In genomic region chr10:110841767-110842267, GRCh38 we compare ENCODE assay signal across 10 cellular contexts. TPM values are rescaled to one million over a fixed set of nuclear protein-coding genes. Genes with fewer than 3 reads are reported as not detected.
A peak's percentile ranks its signal among the peaks of the same experiment; 100 is the strongest.
DNase-seq lines count a peak whose midpoint lies in the region; ATAC-seq, FAIRE-seq and TF ChIP-seq lines count a peak whose summit lies in the region.
"Had no signal": no experiment of that assay in that cellular context is flagged by ENCODE, and none has a peak within 500 bp of the region (broad histone marks: within the 10 kb centered on the region; RNA-seq: fewer than 3 reads in every experiment).

No MANE protein-coding gene starts in this region.

- 80 to 96% (median 88%) methylated on average over 6 to 9 of the region's 9 CpGs for WGBS in adrenal gland, 4 donors

- peak; percentile 71 for ATAC-seq in HG03025 (IDR thresholded peaks at IDR 0.05; ENCODE audit: low FRiP score, unreplicated experiment)

- H3K4me3 ChIP-seq in GM12865 (ENCODE audit: low read depth, low read length), result peak overlapping the region; percentile 82
- no peak overlapping the region for H3K4me3 ChIP-seq in adrenal gland

- H3K27me3 ChIP-seq in adrenal gland, result no peaks in the 10 kb centered on the region

- intact Hi-C loops in adrenal gland (cut with DNase I), result no loop called here

- H3K4me3 Mint-ChIP-seq in activated naive CD8-positive, alpha-beta T cell treated with anti-CD3 and anti-CD28 coated beads for 36 hours, result peak overlapping the region; percentile 52
- no peak overlapping the region for H3K4me3 Mint-ChIP-seq in HFFc6

- H3K27ac Mint-ChIP-seq in activated naive CD8-positive, alpha-beta T cell treated with anti-CD3 and anti-CD28 coated beads for 36 hours, result peak overlapping the region; percentile 85
- no peak overlapping the region for H3K27ac Mint-ChIP-seq in HFFc6

- TF ChIP-seq CTCF in GM12865 (IDR thresholded peaks at IDR 0.05; ENCODE audit: insufficient read depth, low read depth, low read length, missing control alignments) (no peak), D721Med (IDR thresholded peaks at IDR 0.05; ENCODE audit: insufficient read depth, missing control alignments) (no peak), adrenal gland (IDR thresholded peaks at IDR 0.05) (no peak), HFFc6 (IDR thresholded peaks at IDR 0.05) (no peak)

- DNase-seq in GM12865 (ENCODE audit: low read depth), result peak; percentile 94
- DNase-seq in GM19240 (ENCODE audit: insufficient read length, low spot score), result peak; percentile 79
- peak; percentile 63 for DNase-seq in activated naive CD8-positive, alpha-beta T cell treated with anti-CD3 and anti-CD28 coated beads for 36 hours
- no peak for DNase-seq in D721Med (ENCODE audit: insufficient read length, low spot score)
- no peak for DNase-seq in adrenal gland
- DNase-seq in ureter (ENCODE audit: low spot score), result no peak
- DNase-seq in HFFc6, result no peak
- DNase-seq: GDM1, NCI-H226 had no signal

- no peaks in the 10 kb centered on the region for H3K36me3 Mint-ChIP-seq in activated naive CD8-positive, alpha-beta T cell treated with anti-CD3 and anti-CD28 coated beads for 36 hours
- H3K36me3 Mint-ChIP-seq in HFFc6 (ENCODE audit: low read depth), result no peaks in the 10 kb centered on the region

- FAIRE-seq in D721Med (lab: Jason Lieb, UNC), result no peak

- H3K36me3 ChIP-seq in adrenal gland (replicated peaks in 1 of 2), result no peaks in the 10 kb centered on the region

- H3K4me1 Mint-ChIP-seq in activated naive CD8-positive, alpha-beta T cell treated with anti-CD3 and anti-CD28 coated beads for 36 hours, result peaks cover 51% of the 10 kb centered on the region
- H3K4me1 Mint-ChIP-seq in HFFc6 (ENCODE audit: low read depth), result no peaks in the 10 kb centered on the region

- no peak for TF ChIP-seq POLR2A in adrenal gland (IDR thresholded peaks at IDR 0.05)

- no peaks in the 10 kb centered on the region for H3K9me3 ChIP-seq in adrenal gland (replicated peaks in 1 of 3)

- no peaks in the 10 kb centered on the region for H3K27me3 Mint-ChIP-seq in activated naive CD8-positive, alpha-beta T cell treated with anti-CD3 and anti-CD28 coated beads for 36 hours
- peaks cover 12% of the 10 kb centered on the region for H3K27me3 Mint-ChIP-seq in HFFc6 (ENCODE audit: insufficient read depth)

- H3K4me1 ChIP-seq in adrenal gland (replicated peaks in 1 of 2), result peaks cover 11 to 26% of the 10 kb centered on the region in 2 donors

- no peaks in the 10 kb centered on the region for H3K9me3 Mint-ChIP-seq in activated naive CD8-positive, alpha-beta T cell treated with anti-CD3 and anti-CD28 coated beads for 36 hours
- H3K9me3 Mint-ChIP-seq in HFFc6, result no peaks in the 10 kb centered on the region

- no peak overlapping the region for H3K27ac ChIP-seq in adrenal gland

RNA-seq across cellular contexts. Expression of gene PDCD4, which starts 29.9 kb away (rescaled TPM):
- 100 to 1,000 TPM; 125 TPM for total RNA-seq in activated naive CD8-positive, alpha-beta T cell treated with anti-CD3 and anti-CD28 coated beads for 36 hours
- total RNA-seq in adrenal gland (100 to 1,000 TPM in 1 of 8 donors, 10 to 100 TPM in 7; 16.8 to 108 (median 41.3) TPM), ureter (114 TPM)
- 10 to 100 TPM; 39.7 to 75.1 (median 47.0) TPM for polyA plus RNA-seq in adrenal gland
- 10 to 100 TPM; 56.0 to 85.6 (median 72.8) TPM for total RNA-seq in HFFc6 (2021; fragmentation: NEBNext Ultra II Directional; extraction: Animal tissue kit (Norgen Biotek cat#: 25700))

Comparison
In these comparisons a context has a peak if more than half of its experiments do, and no peak if none do; other contexts are left out.
1. DNase-seq: peak in GM12865 (single experiment), GM19240 (single experiment) and activated naive CD8-positive, alpha-beta T cell treated with anti-CD3 and anti-CD28 coated beads for 36 hours (single experiment); none in D721Med (single experiment), adrenal gland (0 of 7), ureter (single experiment) and HFFc6 (single experiment).